ENCODE assay signal across 8 cellular contexts in genomic region chr16:29820271-29820701, GRCh38. TPM values are rescaled to one million over a fixed set of nuclear protein-coding genes. Genes with fewer than 3 reads are reported as not detected.
DNase-seq lines count a peak whose midpoint lies in the region; ATAC-seq and TF ChIP-seq lines count a peak whose summit lies in the region.

TSS of gene MVP (plus strand) at chr16:29820462. CDS start at chr16:29830550, 10,088 bp downstream.

- peak in 1 of 2 donors; percentile 56 for TF ChIP-seq POLR2A in suprapubic skin (IDR thresholded peaks at IDR 0.05)

- H3K27ac ChIP-seq in mesodermal cell (ENCODE audit: low read depth, low read length, severe bottlenecking) = no peak within 1 kb of the TSS
- H3K27ac ChIP-seq in suprapubic skin = peak within 1 kb of the TSS; percentile 88

- intact Hi-C loops in activated CD4-positive, alpha-beta T cell treated with anti-CD3 and anti-CD28 coated beads for 36 hours (cut with DNase I, micrococcal nuclease) = no loop called here

- H3K9me3 ChIP-seq in mesodermal cell (ENCODE audit: control insufficient read depth, low read length) (no peaks in the 10 kb centered on the region), suprapubic skin (no peaks in the 10 kb centered on the region)

- no peaks in the 10 kb centered on the region for H3K9me3 Mint-ChIP-seq in activated CD4-positive, alpha-beta T cell treated with anti-CD3 and anti-CD28 coated beads for 36 hours (ENCODE audit: low read depth)

- CTCF ChIA-PET in activated CD4-positive, alpha-beta T cell treated with anti-CD3 and anti-CD28 coated beads for 36 hours (lab: Charles Lee) = interaction anchor here (0.7 to 3.5 kb wide), 8 partner anchors 8 to 120 kb away, joined by 3 to 23 read pairs (median 5); partner anchors contain the start of genes KIF22 and PRRT2

- H3K27me3 Mint-ChIP-seq in activated CD4-positive, alpha-beta T cell treated with anti-CD3 and anti-CD28 coated beads for 36 hours = no peaks in the 10 kb centered on the region

- no peaks in the 10 kb centered on the region for H3K27me3 ChIP-seq in suprapubic skin

- DNase-seq in GM03348 (ENCODE audit: low spot score) (peak; percentile 86), MV-4-11 (lab: John Stamatoyannopoulos, UW) (peak; percentile 70), suprapubic skin (ENCODE audit: low spot score in 2 of 2) (peak in 1 of 2 donors; percentile 78), DMS114 treated with DMSO at 0.1 percent for 48 hours (lab: John Stamatoyannopoulos, UW; ENCODE audit: unreplicated experiment) (no peak), NCI-H748 treated with DMSO at 0.1 percent for 48 hours (lab: John Stamatoyannopoulos, UW) (no peak)
- peak; percentile 80 for DNase-seq in activated CD4-positive, alpha-beta T cell treated with anti-CD3 and anti-CD28 coated beads for 36 hours
- DNase-seq in effector CD8-positive, alpha-beta T cell (lab: John Stamatoyannopoulos, UW) = peak; percentile 18

- H3K36me3 Mint-ChIP-seq in activated CD4-positive, alpha-beta T cell treated with anti-CD3 and anti-CD28 coated beads for 36 hours (ENCODE audit: low read depth) = peaks cover 44% of the 10 kb centered on the region

- peak within 1 kb of the TSS; percentile 95 for H3K27ac Mint-ChIP-seq in activated CD4-positive, alpha-beta T cell treated with anti-CD3 and anti-CD28 coated beads for 36 hours

- H3K4me1 Mint-ChIP-seq in activated CD4-positive, alpha-beta T cell treated with anti-CD3 and anti-CD28 coated beads for 36 hours = peaks cover 68% of the 10 kb centered on the region

- peak within 1 kb of the TSS; percentile 97 for H3K4me3 Mint-ChIP-seq in activated CD4-positive, alpha-beta T cell treated with anti-CD3 and anti-CD28 coated beads for 36 hours

- H3K36me3 ChIP-seq in mesodermal cell (ENCODE audit: control insufficient read depth, insufficient read depth, low read length) (peaks cover 33% of the 10 kb centered on the region), suprapubic skin (peaks cover 12% of the 10 kb centered on the region)

- 73 to 75% methylated on average over 4 of the region's 4 CpGs for WGBS in mesodermal cell (ENCODE audit: insufficient coverage in 2 of 2), 2 experiments
- 0% methylated on average over 1 of the region's 4 CpGs for WGBS in suprapubic skin

- TF ChIP-seq EP300 in suprapubic skin (IDR thresholded peaks at IDR 0.05) = no peak

- ATAC-seq in activated CD4-positive, alpha-beta T cell treated with anti-CD3 and anti-CD28 coated beads for 36 hours = peak; percentile 18

- TF ChIP-seq CTCF in suprapubic skin (IDR thresholded peaks at IDR 0.05) = no peak

- POLR2A ChIA-PET in activated CD4-positive, alpha-beta T cell treated with anti-CD3 and anti-CD28 coated beads for 36 hours (lab: Charles Lee) = interaction anchor here (0.7 to 2.0 kb wide), 2 partner anchors 12 to 28 kb away, joined by 3 to 7 read pairs; no protein-coding TSS in a partner anchor

- peaks cover 31% of the 10 kb centered on the region for H3K4me1 ChIP-seq in mesodermal cell (ENCODE audit: control insufficient read depth, insufficient read depth, low read length, poor library complexity, severe bottlenecking)
- H3K4me1 ChIP-seq in suprapubic skin = peaks cover 80% of the 10 kb centered on the region

- H3K4me3 ChIP-seq in mesodermal cell (ENCODE audit: extremely low read depth, insufficient read depth, low read length, poor library complexity, severe bottlenecking) (peak within 1 kb of the TSS; percentile 14), suprapubic skin (peak within 1 kb of the TSS; percentile 63)

RNA-seq across cellular contexts. Expression of gene MVP, which starts in this region (rescaled TPM):
- total RNA-seq in activated CD4-positive, alpha-beta T cell treated with anti-CD3 and anti-CD28 coated beads for 36 hours = 100 to 1,000 TPM in 1 of 2 experiments, 10 to 100 TPM in 1; 86.2 to 101 TPM
- 6.5 TPM for polyA plus RNA-seq in mesodermal cell (2013, experiment 1 of 2)
- 6.7 TPM for polyA plus RNA-seq in mesodermal cell (2013, experiment 2 of 2)
- 100 to 1,000 TPM in 1 of 4 donors, 10 to 100 TPM in 3; 54.9 to 104 (median 68.1) TPM for total RNA-seq in suprapubic skin

Comparison
In these comparisons a context has a peak if more than half of its experiments do, and no peak if none do; other contexts are left out.
1. DNase-seq: peak in GM03348 (single experiment), MV-4-11 (single experiment), activated CD4-positive, alpha-beta T cell treated with anti-CD3 and anti-CD28 coated beads for 36 hours (single experiment) and effector CD8-positive, alpha-beta T cell (single experiment); none in DMS114 treated with DMSO at 0.1 percent for 48 hours (single experiment) and NCI-H748 treated with DMSO at 0.1 percent for 48 hours (single experiment).